Comparison of ENCODE assay signal across 21 cellular contexts in genomic region chr10:132169766-132170560, GRCh38. TPM values are rescaled to one million over a fixed set of nuclear protein-coding genes. Genes with fewer than 3 reads are reported as not detected.
DNase-seq lines count a peak whose midpoint lies in the region; ATAC-seq and TF ChIP-seq lines count a peak whose summit lies in the region.
"Had no signal": no experiment of that assay in that cellular context is flagged by ENCODE, and none has a peak within 500 bp of the region (broad histone marks: within the 10 kb centered on the region; RNA-seq: fewer than 3 reads in every experiment).

No MANE protein-coding gene starts in this region.

- peak; percentile 3 for DNase-seq in NCI-H345 (lab: John Stamatoyannopoulos, UW)
- no peak for DNase-seq in NCI-H345 treated with DMSO at 0.1 percent for 48 hours (lab: John Stamatoyannopoulos, UW; ENCODE audit: unreplicated experiment)
- DNase-seq in stimulated activated naive CD8-positive, alpha-beta T cell treated with anti-CD3 and anti-CD28 coated beads, Interleukin-15, amount 100 ng/mL, for 72 hours, result no peak
- no peak for DNase-seq in stimulated activated naive CD8-positive, alpha-beta T cell treated with anti-CD3 and anti-CD28 coated beads, Interleukin-15, Interleukin-2, amounts not matched to agents 100 U/mL and 50 U/mL, for 24 hours
- peak; percentile 93 for DNase-seq in chondrocyte (ENCODE audit: low spot score)
- no peak for DNase-seq in pons (ENCODE audit: low spot score)
- DNase-seq in KBM-7, result no peak
- no peak for DNase-seq in foreskin fibroblast
- DNase-seq: activated CD4-positive, alpha-beta T cell treated with anti-CD3 and anti-CD28 coated beads, Interleukin-2, amount 10 ng/mL, durations not matched to agents 7 days and 5 days; activated CD8-positive, alpha-beta memory T cell treated with anti-CD3 and anti-CD28 coated beads, Interleukin-2, amount 10 ng/mL, durations not matched to agents 7 days and 5 days; activated T-cell treated with anti-CD3 and anti-CD28 coated beads, Interleukin-2, amount 50 U/mL, for 48 hours; CD4-positive, alpha-beta memory T cell; GDM1; NCI-H1694; NCI-H524 treated with DMSO at 0.1 percent for 48 hours; occipital lobe had no signal

- peaks cover 3% of the 10 kb centered on the region for H3K36me3 Mint-ChIP-seq in chondrocyte (ENCODE audit: low read depth)
- H3K36me3 Mint-ChIP-seq: activated CD8-positive, alpha-beta memory T cell treated with anti-CD3 and anti-CD28 coated beads, Interleukin-2, amount 10 ng/mL, durations not matched to agents 7 days and 5 days; CD4-positive, alpha-beta memory T cell had no signal

- peaks cover 18% of the 10 kb centered on the region for H3K4me1 Mint-ChIP-seq in stimulated activated naive CD8-positive, alpha-beta T cell treated with anti-CD3 and anti-CD28 coated beads, Interleukin-15, amount 100 ng/mL, for 72 hours
- H3K4me1 Mint-ChIP-seq in chondrocyte (ENCODE audit: low read depth), result no peaks in the 10 kb centered on the region

- no peak overlapping the region for H3K4me3 Mint-ChIP-seq in stimulated activated naive CD8-positive, alpha-beta T cell treated with anti-CD3 and anti-CD28 coated beads, Interleukin-15, amount 100 ng/mL, for 72 hours
- H3K4me3 Mint-ChIP-seq in chondrocyte (ENCODE audit: unreplicated experiment), result no peak overlapping the region
- H3K4me3 Mint-ChIP-seq: activated CD4-positive, alpha-beta T cell treated with anti-CD3 and anti-CD28 coated beads, Interleukin-2, amount 10 ng/mL, durations not matched to agents 7 days and 5 days; activated CD8-positive, alpha-beta memory T cell treated with anti-CD3 and anti-CD28 coated beads, Interleukin-2, amount 10 ng/mL, durations not matched to agents 7 days and 5 days; CD4-positive, alpha-beta memory T cell; stimulated activated naive CD8-positive, alpha-beta T cell treated with anti-CD3 and anti-CD28 coated beads, Interleukin-15, Interleukin-2, amounts not matched to agents 100 ng/mL and 50 ng/mL, for 24 hours; T-helper 1 cell treated with Interleukin-12 subunit alpha and Interleukin-12 subunit beta and Interleukin-4 antibody, amounts not matched to agents 30 μg/mL and 1 μg/mL, for 36 hours had no signal

- no peak overlapping the region for H3K27ac Mint-ChIP-seq in stimulated activated naive CD8-positive, alpha-beta T cell treated with anti-CD3 and anti-CD28 coated beads, Interleukin-15, amount 100 ng/mL, for 72 hours
- H3K27ac Mint-ChIP-seq in chondrocyte (ENCODE audit: unreplicated experiment), result no peak overlapping the region
- H3K27ac Mint-ChIP-seq: activated CD4-positive, alpha-beta T cell treated with anti-CD3 and anti-CD28 coated beads, Interleukin-2, amount 10 ng/mL, durations not matched to agents 7 days and 5 days; activated CD8-positive, alpha-beta memory T cell treated with anti-CD3 and anti-CD28 coated beads, Interleukin-2, amount 10 ng/mL, durations not matched to agents 7 days and 5 days; stimulated activated naive CD8-positive, alpha-beta T cell treated with anti-CD3 and anti-CD28 coated beads, Interleukin-15, Interleukin-2, amounts not matched to agents 100 ng/mL and 50 ng/mL, for 24 hours; T-helper 1 cell treated with Interleukin-12 subunit alpha and Interleukin-12 subunit beta and Interleukin-4 antibody, amounts not matched to agents 30 μg/mL and 1 μg/mL, for 36 hours had no signal

- H3K27me3 Mint-ChIP-seq in stimulated activated naive CD8-positive, alpha-beta T cell treated with anti-CD3 and anti-CD28 coated beads, Interleukin-15, amount 100 ng/mL, for 72 hours, result peaks cover 38% of the 10 kb centered on the region
- H3K27me3 Mint-ChIP-seq in chondrocyte (ENCODE audit: low read depth), result peaks cover 29% of the 10 kb centered on the region
- H3K27me3 Mint-ChIP-seq: stimulated activated naive CD8-positive, alpha-beta T cell treated with anti-CD3 and anti-CD28 coated beads, Interleukin-15, Interleukin-2, amounts not matched to agents 100 ng/mL and 50 ng/mL, for 24 hours had no signal

- TF ChIP-seq CTCF in chondrocyte (IDR thresholded peaks at IDR 0.05) (no peak), foreskin fibroblast (IDR thresholded peaks at IDR 0.05; ENCODE audit: low read depth, low read length) (no peak)

- H3K9me3 Mint-ChIP-seq in stimulated activated naive CD8-positive, alpha-beta T cell treated with anti-CD3 and anti-CD28 coated beads, Interleukin-15, amount 100 ng/mL, for 72 hours, result peaks cover 6 to 8% of the 10 kb centered on the region in 2 donors
- H3K9me3 Mint-ChIP-seq in chondrocyte (ENCODE audit: low read depth), result no peaks in the 10 kb centered on the region
- H3K9me3 Mint-ChIP-seq: CD4-positive, alpha-beta memory T cell; stimulated activated naive CD8-positive, alpha-beta T cell treated with anti-CD3 and anti-CD28 coated beads, Interleukin-15, Interleukin-2, amounts not matched to agents 100 ng/mL and 50 ng/mL, for 24 hours had no signal

- peak; percentile 11 for ATAC-seq in stimulated activated naive CD8-positive, alpha-beta T cell treated with anti-CD3 and anti-CD28 coated beads, Interleukin-15, amount 100 ng/mL, for 72 hours
- no peak for ATAC-seq in stimulated activated naive CD8-positive, alpha-beta T cell treated with anti-CD3 and anti-CD28 coated beads, Interleukin-15, Interleukin-2, amounts not matched to agents 100 U/mL and 50 U/mL, for 24 hours
- ATAC-seq: activated CD8-positive, alpha-beta memory T cell treated with anti-CD3 and anti-CD28 coated beads, Interleukin-2, amount 10 ng/mL, durations not matched to agents 7 days and 5 days; left lung had no signal

- in situ Hi-C loops in KBM-7 (cut with MboI; ENCODE audit: low pct_unique_long_range_greater_than_20kb, low sequenced_read_pairs), result no loop called here

- H3K4me3 ChIP-seq in foreskin fibroblast (ENCODE audit: low read depth in 1 of 2, low read length in 2 of 2), result no peak overlapping the region
- H3K4me3 ChIP-seq: dorsolateral prefrontal cortex, left lung, thyroid gland had no signal

RNA-seq across cellular contexts. Expression of gene DPYSL4, which starts 16.8 kb away (rescaled TPM):
- 19.9 to 37.6 TPM (median 35.2 TPM) in 3 replicates for total RNA-seq in chondrocyte

Comparison
In these comparisons a context has a peak if more than half of its experiments do, and no peak if none do; other contexts are left out.
1. DNase-seq: peak in NCI-H345 (single experiment) and chondrocyte (single experiment); none in NCI-H345 treated with DMSO at 0.1 percent for 48 hours (single experiment), stimulated activated naive CD8-positive, alpha-beta T cell treated with anti-CD3 and anti-CD28 coated beads, Interleukin-15, amount 100 ng/mL, for 72 hours (0 of 2), stimulated activated naive CD8-positive, alpha-beta T cell treated with anti-CD3 and anti-CD28 coated beads, Interleukin-15, Interleukin-2, amounts not matched to agents 100 U/mL and 50 U/mL, for 24 hours (single experiment), pons (single experiment), KBM-7 (single experiment) and foreskin fibroblast (0 of 2).